ENCODE assay signal across 19 cellular contexts in genomic region chr11:7589861-7590260, GRCh38.
A peak's percentile ranks its signal among the peaks of the same experiment; 100 is the strongest.
DNase-seq lines count a peak whose midpoint lies in the region; ATAC-seq, FAIRE-seq and TF ChIP-seq lines count a peak whose summit lies in the region.
"Had no signal": no experiment of that assay in that cellular context is flagged by ENCODE, and none has a peak within 500 bp of the region (broad histone marks: within the 10 kb centered on the region; RNA-seq: fewer than 3 reads in every experiment).

No MANE protein-coding gene starts in this region.

- H3K4me1 Mint-ChIP-seq in memory B cell: peaks cover 26% of the 10 kb centered on the region
- H3K4me1 Mint-ChIP-seq in stimulated activated memory B cell treated with anti-CD40 and anti-IgM and Interleukin-4, amounts not matched to agents 10 μg/mL and 1 μg/mL and 100 μg/mL, for 72 hours: peaks cover 40% of the 10 kb centered on the region
- H3K4me1 Mint-ChIP-seq in stimulated activated effector memory CD8-positive, alpha-beta T cell treated with anti-CD3 and anti-CD28 coated beads, Interleukin-12 subunit alpha, Interleukin-12 subunit beta, amount 100 ng/mL, for 72 hours: peaks cover 12% of the 10 kb centered on the region

- H3K36me3 ChIP-seq in bronchial epithelial cell (ENCODE audit: control insufficient read depth, insufficient read depth, low read length): no peaks in the 10 kb centered on the region
- peaks cover 0 to under 1% of the 10 kb centered on the region in 2 donors for H3K36me3 ChIP-seq in aorta (ENCODE audit: control insufficient read depth in 1 of 2, insufficient read depth in 2 of 2, low read length in 1 of 2)

- H3K27ac ChIP-seq in aorta (ENCODE audit: low read depth in 1 of 2, low read length in 2 of 2): no peak overlapping the region

- TF ChIP-seq CTCF in bronchial epithelial cell (IDR thresholded peaks at IDR 0.05; ENCODE audit: insufficient read depth, low read length, severe bottlenecking): no peak
- no peak for TF ChIP-seq CTCF in epithelial cell of esophagus (IDR thresholded peaks at IDR 0.05; ENCODE audit: insufficient read depth, low read depth, low read length, missing control alignments)

- no peak for FAIRE-seq in bronchial epithelial cell (lab: Jason Lieb, UNC)
- FAIRE-seq: A204.1, GM12878, HepG2, HTR-8/SVneo had no signal

- ATAC-seq in memory B cell (ENCODE audit: low read depth) (no peak), HG02852 (IDR thresholded peaks at IDR 0.05; ENCODE audit: unreplicated experiment) (no peak), HG03442 (IDR thresholded peaks at IDR 0.05; ENCODE audit: unreplicated experiment) (no peak), aorta (ENCODE audit: low FRiP score) (no peak)
- no peak for ATAC-seq in stimulated activated memory B cell treated with anti-CD40 and anti-IgM and Interleukin-4, amounts not matched to agents 10 μg/mL and 1 μg/mL and 100 μg/mL, for 72 hours
- no peak for ATAC-seq in stimulated activated effector memory CD8-positive, alpha-beta T cell treated with anti-CD3 and anti-CD28 coated beads, Interleukin-12 subunit alpha, Interleukin-12 subunit beta, amount 100 ng/mL, for 72 hours
- ATAC-seq: GM12878, HepG2 had no signal

- H3K4me3 ChIP-seq in bronchial epithelial cell (ENCODE audit: low read depth, low read length) (no peak overlapping the region), epithelial cell of esophagus (ENCODE audit: low read length) (no peak overlapping the region), aorta (ENCODE audit: low read length in 2 of 2) (no peak overlapping the region)
- H3K4me3 ChIP-seq: GM12878 had no signal

- no peak overlapping the region for H3K4me3 Mint-ChIP-seq in memory B cell
- no peak overlapping the region for H3K4me3 Mint-ChIP-seq in stimulated activated memory B cell treated with anti-CD40 and anti-IgM and Interleukin-4, amounts not matched to agents 10 μg/mL and 1 μg/mL and 100 μg/mL, for 72 hours
- H3K4me3 Mint-ChIP-seq in stimulated activated effector memory CD8-positive, alpha-beta T cell treated with anti-CD3 and anti-CD28 coated beads, Interleukin-12 subunit alpha, Interleukin-12 subunit beta, amount 100 ng/mL, for 72 hours: no peak overlapping the region
- H3K4me3 Mint-ChIP-seq: B cell; CD4-positive, alpha-beta T cell; H9 had no signal

- peaks cover 3% of the 10 kb centered on the region in 2 donors for H3K4me1 ChIP-seq in aorta (ENCODE audit: control insufficient read depth in 1 of 2, insufficient read depth in 2 of 2, low read length in 2 of 2)

- H3K9me3 Mint-ChIP-seq in memory B cell: no peaks in the 10 kb centered on the region
- no peaks in the 10 kb centered on the region for H3K9me3 Mint-ChIP-seq in stimulated activated memory B cell treated with anti-CD40 and anti-IgM and Interleukin-4, amounts not matched to agents 10 μg/mL and 1 μg/mL and 100 μg/mL, for 72 hours
- no peaks in the 10 kb centered on the region for H3K9me3 Mint-ChIP-seq in stimulated activated effector memory CD8-positive, alpha-beta T cell treated with anti-CD3 and anti-CD28 coated beads, Interleukin-12 subunit alpha, Interleukin-12 subunit beta, amount 100 ng/mL, for 72 hours
- H3K9me3 Mint-ChIP-seq: CD4-positive, alpha-beta T cell; H9 had no signal

- H3K27me3 ChIP-seq in bronchial epithelial cell (ENCODE audit: control insufficient read depth, insufficient read depth, low read length) (no peaks in the 10 kb centered on the region), aorta (ENCODE audit: control insufficient read depth in 1 of 2, insufficient read depth in 2 of 2, low read length in 1 of 2) (no peaks in the 10 kb centered on the region)

- peak overlapping the region; percentile 60 for H3K27ac Mint-ChIP-seq in memory B cell
- peak overlapping the region; percentile 31 for H3K27ac Mint-ChIP-seq in stimulated activated memory B cell treated with anti-CD40 and anti-IgM and Interleukin-4, amounts not matched to agents 10 μg/mL and 1 μg/mL and 100 μg/mL, for 72 hours
- no peak overlapping the region for H3K27ac Mint-ChIP-seq in stimulated activated effector memory CD8-positive, alpha-beta T cell treated with anti-CD3 and anti-CD28 coated beads, Interleukin-12 subunit alpha, Interleukin-12 subunit beta, amount 100 ng/mL, for 72 hours
- H3K27ac Mint-ChIP-seq: B cell; CD4-positive, alpha-beta T cell; H9 had no signal

- 92% methylated on average over 2 of the region's 2 CpGs for WGBS in aorta, 2 donors

- no peaks in the 10 kb centered on the region for H3K27me3 Mint-ChIP-seq in memory B cell
- H3K27me3 Mint-ChIP-seq in stimulated activated memory B cell treated with anti-CD40 and anti-IgM and Interleukin-4, amounts not matched to agents 10 μg/mL and 1 μg/mL and 100 μg/mL, for 72 hours: no peaks in the 10 kb centered on the region
- H3K27me3 Mint-ChIP-seq: B cell; CD4-positive, alpha-beta T cell had no signal

- H3K36me3 Mint-ChIP-seq in memory B cell: peaks cover 21% of the 10 kb centered on the region
- peaks cover 31% of the 10 kb centered on the region for H3K36me3 Mint-ChIP-seq in stimulated activated memory B cell treated with anti-CD40 and anti-IgM and Interleukin-4, amounts not matched to agents 10 μg/mL and 1 μg/mL and 100 μg/mL, for 72 hours
- H3K36me3 Mint-ChIP-seq in stimulated activated effector memory CD8-positive, alpha-beta T cell treated with anti-CD3 and anti-CD28 coated beads, Interleukin-12 subunit alpha, Interleukin-12 subunit beta, amount 100 ng/mL, for 72 hours: no peaks in the 10 kb centered on the region

- intact Hi-C loops in aorta (cut with DNase I): no loop called here

- DNase-seq in bronchial epithelial cell (ENCODE audit: low read depth): peak; percentile 64
- peak; percentile 81 for DNase-seq in epithelial cell of esophagus (ENCODE audit: low read depth)
- DNase-seq in memory B cell (ENCODE audit: low spot score in 2 of 2): no peak
- DNase-seq in stimulated activated effector memory CD8-positive, alpha-beta T cell treated with anti-CD3 and anti-CD28 coated beads, Interleukin-12 subunit alpha, Interleukin-12 subunit beta, amount 100 ng/mL, for 72 hours (ENCODE audit: low spot score in 2 of 2): no peak
- DNase-seq in aorta: no peak
- DNase-seq: C1 segment of cervical spinal cord; Calu3; CD4-positive, alpha-beta T cell; DMS 273 treated with DMSO at 0.1 percent for 48 hours; GOT3; H9 had no signal

- no peaks in the 10 kb centered on the region for H3K9me3 ChIP-seq in aorta (ENCODE audit: control insufficient read depth, low read length)

Comparison
In these comparisons a context has a peak if more than half of its experiments do, and no peak if none do; other contexts are left out.
1. DNase-seq: peak in bronchial epithelial cell (single experiment) and epithelial cell of esophagus (single experiment); none in memory B cell (0 of 2), stimulated activated effector memory CD8-positive, alpha-beta T cell treated with anti-CD3 and anti-CD28 coated beads, Interleukin-12 subunit alpha, Interleukin-12 subunit beta, amount 100 ng/mL, for 72 hours (0 of 2) and aorta (0 of 2).